In genomic region chr16:87870057-87870418, GRCh38 we compare ENCODE assay signal across 8 cellular contexts. TPM values are rescaled to one million over a fixed set of nuclear protein-coding genes. Genes with fewer than 3 reads are reported as not detected.
DNase-seq lines count a peak whose midpoint lies in the region; ATAC-seq, FAIRE-seq and TF ChIP-seq lines count a peak whose summit lies in the region.
"Not testable (repeated sequence)": the region's sequence is repeated elsewhere in the genome, so short reads cannot be mapped to it uniquely, and the experiment has no call there.

No MANE protein-coding gene starts in this region.

- H3K27me3 Mint-ChIP-seq in GM23338 (ENCODE audit: insufficient read depth, low read depth, poor library complexity) (peaks cover 64% of the 10 kb centered on the region), nephron (ENCODE audit: low read depth) (peaks cover 56% of the 10 kb centered on the region)
- H3K27me3 Mint-ChIP-seq in activated T-cell treated with anti-CD3 and anti-CD28 coated beads, Interleukin-2, amount 50 U/mL, for 24 hours; stimulated activated naive CD8-positive, alpha-beta T cell treated with anti-CD3 and anti-CD28 coated beads, Interleukin-15, Interleukin-2, amounts not matched to agents 100 ng/mL and 50 ng/mL, for 24 hours: not testable (repeated sequence)

- in situ Hi-C loops in brain microvascular endothelial cell (cut with HindIII; ENCODE audit: low pct_ligation_motif_present, low sequenced_read_pairs) = not testable (repeated sequence)

- H3K27ac ChIP-seq in A549 = peak overlapping the region; percentile 97 to 99
- H3K27ac ChIP-seq in GM23338 (ENCODE audit: low read depth) = peak overlapping the region; percentile 98
- H3K27ac ChIP-seq in RWPE2 (ENCODE audit: poor library complexity, severe bottlenecking) = peak overlapping the region; percentile 98
- peak overlapping the region; percentile 89 for H3K27ac ChIP-seq in brain microvascular endothelial cell

- peak overlapping the region; percentile 98 for H3K27ac Mint-ChIP-seq in GM23338
- H3K27ac Mint-ChIP-seq in activated T-cell treated with anti-CD3 and anti-CD28 coated beads, Interleukin-2, amount 50 U/mL, for 24 hours = peak overlapping the region; percentile 86
- peak overlapping the region in 1 of 3 experiments; percentile 51 for H3K27ac Mint-ChIP-seq in nephron
- H3K27ac Mint-ChIP-seq in stimulated activated naive CD8-positive, alpha-beta T cell treated with anti-CD3 and anti-CD28 coated beads, Interleukin-15, Interleukin-2, amounts not matched to agents 100 ng/mL and 50 ng/mL, for 24 hours = peak overlapping the region; percentile 76

- not testable (repeated sequence) for H3K4me3 ChIP-seq in A549; RWPE2 (ENCODE audit: severe bottlenecking); brain microvascular endothelial cell (ENCODE audit: low read depth, low read length)
- H3K4me3 ChIP-seq in GM23338 (peak overlapping the region; percentile 44), iPS-15b (ENCODE audit: low read depth, low read length) (peak overlapping the region; percentile 8)

- FAIRE-seq in A549 (lab: Jason Lieb, UNC) = not testable (repeated sequence)

- not testable (repeated sequence) for TF ChIP-seq CTCF in A549 (IDR thresholded peaks at IDR 0.05); GM23338 (conservative IDR thresholded peaks at IDR 0.05; ENCODE audit: low read depth in 2 of 2); RWPE2 (IDR thresholded peaks at IDR 0.05; ENCODE audit: poor library complexity, severe bottlenecking); brain microvascular endothelial cell (IDR thresholded peaks at IDR 0.05; ENCODE audit: low read depth, low read length, missing control alignments); nephron (IDR thresholded peaks at IDR 0.05; ENCODE audit: unreplicated experiment in 3 of 3)

- peaks cover 66% of the 10 kb centered on the region for H3K4me1 Mint-ChIP-seq in GM23338
- peaks cover 60% of the 10 kb centered on the region for H3K4me1 Mint-ChIP-seq in activated T-cell treated with anti-CD3 and anti-CD28 coated beads, Interleukin-2, amount 50 U/mL, for 24 hours (ENCODE audit: low read depth)
- peaks cover 37% of the 10 kb centered on the region for H3K4me1 Mint-ChIP-seq in nephron
- H3K4me1 Mint-ChIP-seq in stimulated activated naive CD8-positive, alpha-beta T cell treated with anti-CD3 and anti-CD28 coated beads, Interleukin-15, Interleukin-2, amounts not matched to agents 100 ng/mL and 50 ng/mL, for 24 hours (ENCODE audit: low read depth) = peaks cover 65% of the 10 kb centered on the region

- H3K4me2 ChIP-seq in A549 (peak overlapping the region; percentile 81), GM23338 (peak overlapping the region; percentile 74)

- H4K20me1 ChIP-seq in GM23338 (replicated peaks; ENCODE audit: insufficient read depth) = peaks cover 33% of the 10 kb centered on the region

- H3K4me3 Mint-ChIP-seq in GM23338 (peak overlapping the region; percentile 57), nephron (peak overlapping the region; percentile 42 to 77 (median 72))
- peak overlapping the region; percentile 47 for H3K4me3 Mint-ChIP-seq in activated T-cell treated with anti-CD3 and anti-CD28 coated beads, Interleukin-2, amount 50 U/mL, for 24 hours
- peak overlapping the region; percentile 39 for H3K4me3 Mint-ChIP-seq in stimulated activated naive CD8-positive, alpha-beta T cell treated with anti-CD3 and anti-CD28 coated beads, Interleukin-15, Interleukin-2, amounts not matched to agents 100 ng/mL and 50 ng/mL, for 24 hours

- POLR2A ChIA-PET in A549 (lab: Yijun Ruan, JAX) = interaction anchor here (0.7 to 5.2 kb wide), 13 partner anchors 10 to 104 kb away, joined by 4 to 73 read pairs (median 9); partner anchors contain the start of genes BANP and KLHDC4

- not testable (repeated sequence) for H3K9me3 Mint-ChIP-seq in GM23338; activated T-cell treated with anti-CD3 and anti-CD28 coated beads, Interleukin-2, amount 50 U/mL, for 24 hours; nephron; stimulated activated naive CD8-positive, alpha-beta T cell treated with anti-CD3 and anti-CD28 coated beads, Interleukin-15, Interleukin-2, amounts not matched to agents 100 ng/mL and 50 ng/mL, for 24 hours

- H3K36me3 Mint-ChIP-seq in GM23338 (ENCODE audit: low read depth) = peaks cover 37% of the 10 kb centered on the region
- peaks cover 40% of the 10 kb centered on the region for H3K36me3 Mint-ChIP-seq in activated T-cell treated with anti-CD3 and anti-CD28 coated beads, Interleukin-2, amount 50 U/mL, for 24 hours (ENCODE audit: low read depth)
- not testable (repeated sequence) for H3K36me3 Mint-ChIP-seq in nephron (ENCODE audit: low read depth)
- peaks cover 36% of the 10 kb centered on the region for H3K36me3 Mint-ChIP-seq in stimulated activated naive CD8-positive, alpha-beta T cell treated with anti-CD3 and anti-CD28 coated beads, Interleukin-15, Interleukin-2, amounts not matched to agents 100 ng/mL and 50 ng/mL, for 24 hours (ENCODE audit: low read depth)

- not testable (repeated sequence) for H3K9ac ChIP-seq in iPS-15b (ENCODE audit: low read depth, low read length)

- not testable (repeated sequence) for ATAC-seq in A549; GM23338; RWPE2 (ENCODE audit: low read depth)

- TF ChIP-seq EP300 in A549 (IDR thresholded peaks at IDR 0.05) = not testable (repeated sequence)

- not testable (repeated sequence) for DNase-seq in A549 (ENCODE audit: low read depth in 1 of 2, low spot score in 1 of 2); GM23338 (ENCODE audit: low spot score); RWPE2 (ENCODE audit: low spot score); activated T-cell treated with anti-CD3 and anti-CD28 coated beads, Interleukin-2, amount 50 U/mL, for 24 hours; brain microvascular endothelial cell

- H3K4me1 ChIP-seq in A549 (peaks cover 27% of the 10 kb centered on the region), GM23338 (ENCODE audit: insufficient read depth) (peaks cover 58% of the 10 kb centered on the region), RWPE2 (ENCODE audit: insufficient read depth, poor library complexity, severe bottlenecking) (peaks cover 17% of the 10 kb centered on the region), iPS-15b (ENCODE audit: control insufficient read depth, insufficient read depth, low read length) (peaks cover 13% of the 10 kb centered on the region)

- WGBS in A549 (ENCODE audit: missing lambda C conversion rate) = 18% methylated on average over 13 of the region's 13 CpGs

- CTCF ChIA-PET in A549 (lab: Yijun Ruan, JAX) = interaction anchor here (0.7 to 15.7 kb wide), 12 partner anchors 17 to 574 kb away, joined by 3 to 269 read pairs (median 15); no protein-coding TSS in a partner anchor

- peaks cover 11% of the 10 kb centered on the region for H3F3A ChIP-seq in GM23338 (replicated peaks; ENCODE audit: low read depth)

- TF ChIP-seq POLR2A in A549 (IDR thresholded peaks at IDR 0.05; ENCODE audit: low read length) = not testable (repeated sequence)

- H3K27me3 ChIP-seq in GM23338 (ENCODE audit: insufficient read depth) (peaks cover 38% of the 10 kb centered on the region), iPS-15b (ENCODE audit: control insufficient read depth, insufficient read depth, low read length) (peaks cover 26% of the 10 kb centered on the region)
- H3K27me3 ChIP-seq in RWPE2 (ENCODE audit: insufficient read depth, poor library complexity, severe bottlenecking); brain microvascular endothelial cell (replicated peaks): not testable (repeated sequence)

- peaks cover 38% of the 10 kb centered on the region for H3K79me2 ChIP-seq in GM23338 (replicated peaks; ENCODE audit: insufficient read depth)

- not testable (repeated sequence) for TF ChIP-seq RAD21 in A549 (conservative IDR thresholded peaks at IDR 0.05 in 1 of 2, IDR thresholded peaks at IDR 0.05 in 1 of 2)

- H3K36me3 ChIP-seq in GM23338 (ENCODE audit: insufficient read depth); brain microvascular endothelial cell (replicated peaks); iPS-15b (ENCODE audit: control insufficient read depth, insufficient read depth, low read length): not testable (repeated sequence)
- peaks cover 41% of the 10 kb centered on the region for H3K36me3 ChIP-seq in RWPE2 (ENCODE audit: low read depth)

- H2AFZ ChIP-seq in GM23338 = not testable (repeated sequence)

- H3K9me3 ChIP-seq in A549; RWPE2 (ENCODE audit: severe bottlenecking); iPS-15b (ENCODE audit: control insufficient read depth, insufficient read depth, low read length): not testable (repeated sequence)

- not testable (repeated sequence) for H3K9me2 ChIP-seq in GM23338 (ENCODE audit: insufficient read depth)

TF ChIP-seq in A549, 52 proteins besides CTCF, POLR2A, EP300 and RAD21:
- peak; percentile 7; the same call in 1 of the 2 replicates for TF ChIP-seq FOSB (CRISPR knock-in tag; IDR thresholded peaks at IDR 0.05)
TF ChIP-seq in A549: peak in this region for 1; not testable (repeated sequence) for 51.

RNA-seq across cellular contexts. Expression of gene SLC7A5, which starts 0.7 kb away (rescaled TPM):
- polyA plus RNA-seq in A549 (2011; rRNA removed) = 265 and 326 TPM in 2 replicates
- 971 and 1,312 TPM in 2 replicates for polyA plus RNA-seq in A549 (2012; cell fraction: cytosol; rRNA removed)
- 1,440 and 1,925 TPM in 2 replicates for polyA plus RNA-seq in A549 (2012; cell fraction: nucleus; rRNA removed)
- polyA plus RNA-seq in A549 (2017; fragmentation: RNase III; extraction: RNeasy Plus Mini Kit Qiagen cat#74134 plus additional on column Dnase treatment) = 903 to 1,096 TPM (median 972 TPM) in 3 replicates
- 237 and 354 TPM in 2 replicates for polyA minus RNA-seq in A549 (2011; rRNA and poly(A)+ RNA removed)
- 328 and 386 TPM in 2 replicates for total RNA-seq in GM23338 (2014; rRNA removed; shearing (Covaris generic))
- polyA plus RNA-seq in GM23338 (2016; fragmentation: Nextera tagmentation; extraction: Ambion mirVana) = 107 and 109 TPM in 2 replicates
